12 cellular contexts compared by ENCODE assay signal in the genomic region with DNA sequence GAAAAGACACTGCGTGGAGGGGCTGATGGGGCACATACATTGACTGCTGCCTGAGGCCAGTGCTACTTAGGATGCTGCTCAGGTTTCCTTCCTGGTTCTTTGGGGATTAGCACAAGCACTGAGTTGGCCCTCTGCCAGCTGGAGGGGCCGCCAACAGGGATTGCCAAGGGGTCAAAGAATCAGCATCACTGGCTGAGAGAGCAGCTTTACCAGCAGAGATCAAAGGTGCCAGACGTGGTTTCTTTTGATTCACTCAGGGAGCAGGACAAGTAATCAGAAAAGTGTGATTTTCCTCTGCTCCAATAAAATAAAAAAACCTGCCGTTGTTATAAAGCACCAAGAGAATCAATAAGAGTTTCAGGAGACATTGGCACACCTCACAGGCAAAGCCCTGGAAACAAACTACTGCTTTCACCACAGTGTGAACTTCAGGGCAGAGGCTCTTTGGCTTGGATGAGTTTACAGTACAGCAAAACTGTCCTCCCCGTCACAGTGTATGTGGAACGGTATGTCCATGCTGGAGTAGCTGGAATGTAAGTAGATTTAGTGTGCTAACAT.
DNase-seq lines count a peak whose midpoint lies in the region; ATAC-seq lines count a peak whose summit lies in the region.
"Had no signal": no experiment of that assay in that cellular context is flagged by ENCODE, and none has a peak within 500 bp of the region (broad histone marks: within the 10 kb centered on the region; RNA-seq: fewer than 3 reads in every experiment).

No MANE protein-coding gene starts in this region.

- no peak for ATAC-seq in HG03432 (IDR thresholded peaks at IDR 0.05; ENCODE audit: unreplicated experiment)

- DNase-seq in DMS 273 (lab: John Stamatoyannopoulos, UW; ENCODE audit: unreplicated experiment) (peak; percentile 56), DMS 273 treated with DMSO at 0.1 percent for 48 hours (lab: John Stamatoyannopoulos, UW) (no peak), NCI-H69 (lab: John Stamatoyannopoulos, UW) (peak; percentile 97), fibroblast of gingiva (ENCODE audit: low read depth) (peak; percentile 91), retina (peak; percentile 49), DMS114 treated with DMSO at 0.1 percent for 48 hours (lab: John Stamatoyannopoulos, UW; ENCODE audit: unreplicated experiment) (no peak)
- no peak for DNase-seq in activated CD4-positive, alpha-beta T cell treated with anti-CD3 and anti-CD28 coated beads, Interleukin-2, amount 50 U/mL, for 1 hour
- DNase-seq: activated B cell treated with CpG ODN at 0.5 μM for 24 hours; activated naive CD8-positive, alpha-beta T cell treated with anti-CD3 and anti-CD28 coated beads, Interleukin-2, amount 10 ng/mL, durations not matched to agents 7 days and 5 days; heart left ventricle; NCI-H526 treated with DMSO at 0.1 percent for 48 hours had no signal

Comparison
In these comparisons a context has a peak if more than half of its experiments do, and no peak if none do; other contexts are left out.
1. DNase-seq: peak in DMS 273 (single experiment), NCI-H69 (single experiment), fibroblast of gingiva (single experiment) and retina (single experiment); none in DMS 273 treated with DMSO at 0.1 percent for 48 hours (single experiment), activated CD4-positive, alpha-beta T cell treated with anti-CD3 and anti-CD28 coated beads, Interleukin-2, amount 50 U/mL, for 1 hour (single experiment) and DMS114 treated with DMSO at 0.1 percent for 48 hours (single experiment).